ENCODE assay signal across 1 cellular context in the genomic region with DNA sequence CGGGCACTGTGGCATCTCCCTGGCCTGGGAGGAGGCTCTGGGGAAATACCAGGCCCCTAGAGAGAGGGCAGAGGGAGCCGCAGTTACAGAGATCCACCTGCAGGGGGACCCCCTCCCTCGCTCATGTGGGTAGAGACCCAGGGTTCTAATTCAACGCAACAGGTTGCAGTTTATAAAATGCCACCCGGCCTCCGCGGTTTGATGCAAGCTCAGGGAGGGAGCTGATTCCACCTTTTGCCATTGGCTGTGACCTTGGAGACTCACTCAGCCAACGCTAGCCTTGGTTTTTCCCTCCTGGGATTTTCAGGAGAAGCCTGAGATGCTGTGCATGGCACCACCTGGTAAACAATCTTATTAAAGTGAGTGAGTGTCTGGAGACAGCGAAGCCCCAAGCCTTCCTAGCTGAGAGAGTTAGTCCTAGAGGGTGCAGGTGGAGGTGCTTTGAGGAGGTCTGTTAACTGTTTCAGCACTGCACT.
TF ChIP-seq lines count a peak whose summit lies in the region.

No MANE protein-coding gene starts in this region.

TF ChIP-seq in HepG2, 621 proteins besides CTCF, POLR2A, EP300 and RAD21 (continued from another document and continues in another):
- TF ChIP-seq ZNF564 (CRISPR knock-in tag; IDR thresholded peaks at IDR 0.05): no peak
- TF ChIP-seq, protein P1, sequence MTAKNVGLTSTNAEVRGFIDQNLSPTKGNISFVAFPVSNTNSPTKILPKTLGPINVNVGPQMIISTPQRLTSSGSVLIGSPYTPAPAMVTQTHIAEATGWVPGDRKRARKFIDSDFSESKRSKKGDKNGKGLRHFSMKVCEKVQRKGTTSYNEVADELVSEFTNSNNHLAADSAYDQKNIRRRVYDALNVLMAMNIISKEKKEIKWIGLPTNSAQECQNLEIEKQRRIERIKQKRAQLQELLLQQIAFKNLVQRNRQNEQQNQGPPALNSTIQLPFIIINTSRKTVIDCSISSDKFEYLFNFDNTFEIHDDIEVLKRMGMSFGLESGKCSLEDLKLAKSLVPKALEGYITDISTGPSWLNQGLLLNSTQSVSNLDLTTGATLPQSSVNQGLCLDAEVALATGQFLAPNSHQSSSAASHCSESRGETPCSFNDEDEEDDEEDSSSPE (CRISPR knock-in tag; IDR thresholded peaks at IDR 0.05): no peak
- TF ChIP-seq CBFB (CRISPR knock-in tag; IDR thresholded peaks at IDR 0.05): no peak; the same call in 1 of the 2 replicates
- TF ChIP-seq ZNF383 (CRISPR knock-in tag; IDR thresholded peaks at IDR 0.05; ENCODE audit: borderline replicate concordance): no peak
- no peak for TF ChIP-seq ZNF747 (CRISPR knock-in tag; IDR thresholded peaks at IDR 0.05; ENCODE audit: borderline replicate concordance)
- TF ChIP-seq KDM3A (CRISPR knock-in tag; IDR thresholded peaks at IDR 0.05; ENCODE audit: low read depth): 0 out of 2 replicates have a peak, but pooled peaks have one; percentile 30
- TF ChIP-seq, protein P2, sequence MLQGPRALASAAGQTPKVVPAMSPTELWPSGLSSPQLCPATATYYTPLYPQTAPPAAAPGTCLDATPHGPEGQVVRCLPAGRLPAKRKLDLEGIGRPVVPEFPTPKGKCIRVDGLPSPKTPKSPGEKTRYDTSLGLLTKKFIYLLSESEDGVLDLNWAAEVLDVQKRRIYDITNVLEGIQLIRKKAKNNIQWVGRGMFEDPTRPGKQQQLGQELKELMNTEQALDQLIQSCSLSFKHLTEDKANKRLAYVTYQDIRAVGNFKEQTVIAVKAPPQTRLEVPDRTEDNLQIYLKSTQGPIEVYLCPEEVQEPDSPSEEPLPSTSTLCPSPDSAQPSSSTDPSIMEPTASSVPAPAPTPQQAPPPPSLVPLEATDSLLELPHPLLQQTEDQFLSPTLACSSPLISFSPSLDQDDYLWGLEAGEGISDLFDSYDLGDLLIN (CRISPR knock-in tag; IDR thresholded peaks at IDR 0.05; ENCODE audit: borderline replicate concordance): no peak
- no peak for TF ChIP-seq ZBTB3 (CRISPR knock-in tag; IDR thresholded peaks at IDR 0.05; ENCODE audit: borderline replicate concordance, low read depth)
- TF ChIP-seq, protein P3, sequence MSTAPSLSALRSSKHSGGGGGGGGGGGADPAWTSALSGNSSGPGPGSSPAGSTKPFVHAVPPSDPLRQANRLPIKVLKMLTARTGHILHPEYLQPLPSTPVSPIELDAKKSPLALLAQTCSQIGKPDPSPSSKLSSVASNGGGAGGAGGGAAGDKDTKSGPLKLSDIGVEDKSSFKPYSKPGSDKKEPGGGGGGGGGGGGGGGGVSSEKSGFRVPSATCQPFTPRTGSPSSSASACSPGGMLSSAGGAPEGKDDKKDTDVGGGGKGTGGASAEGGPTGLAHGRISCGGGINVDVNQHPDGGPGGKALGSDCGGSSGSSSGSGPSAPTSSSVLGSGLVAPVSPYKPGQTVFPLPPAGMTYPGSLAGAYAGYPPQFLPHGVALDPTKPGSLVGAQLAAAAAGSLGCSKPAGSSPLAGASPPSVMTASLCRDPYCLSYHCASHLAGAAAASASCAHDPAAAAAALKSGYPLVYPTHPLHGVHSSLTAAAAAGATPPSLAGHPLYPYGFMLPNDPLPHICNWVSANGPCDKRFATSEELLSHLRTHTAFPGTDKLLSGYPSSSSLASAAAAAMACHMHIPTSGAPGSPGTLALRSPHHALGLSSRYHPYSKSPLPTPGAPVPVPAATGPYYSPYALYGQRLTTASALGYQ (CRISPR knock-in tag; IDR thresholded peaks at IDR 0.05): no peak
- TF ChIP-seq, protein P4, sequence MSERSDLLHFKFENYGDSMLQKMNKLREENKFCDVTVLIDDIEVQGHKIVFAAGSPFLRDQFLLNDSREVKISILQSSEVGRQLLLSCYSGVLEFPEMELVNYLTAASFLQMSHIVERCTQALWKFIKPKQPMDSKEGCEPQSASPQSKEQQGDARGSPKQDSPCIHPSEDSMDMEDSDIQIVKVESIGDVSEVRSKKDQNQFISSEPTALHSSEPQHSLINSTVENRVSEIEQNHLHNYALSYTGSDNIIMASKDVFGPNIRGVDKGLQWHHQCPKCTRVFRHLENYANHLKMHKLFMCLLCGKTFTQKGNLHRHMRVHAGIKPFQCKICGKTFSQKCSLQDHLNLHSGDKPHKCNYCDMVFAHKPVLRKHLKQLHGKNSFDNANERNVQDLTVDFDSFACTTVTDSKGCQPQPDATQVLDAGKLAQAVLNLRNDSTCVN (CRISPR knock-in tag; IDR thresholded peaks at IDR 0.05; ENCODE audit: borderline replicate concordance): no peak
- TF ChIP-seq, protein P5, sequence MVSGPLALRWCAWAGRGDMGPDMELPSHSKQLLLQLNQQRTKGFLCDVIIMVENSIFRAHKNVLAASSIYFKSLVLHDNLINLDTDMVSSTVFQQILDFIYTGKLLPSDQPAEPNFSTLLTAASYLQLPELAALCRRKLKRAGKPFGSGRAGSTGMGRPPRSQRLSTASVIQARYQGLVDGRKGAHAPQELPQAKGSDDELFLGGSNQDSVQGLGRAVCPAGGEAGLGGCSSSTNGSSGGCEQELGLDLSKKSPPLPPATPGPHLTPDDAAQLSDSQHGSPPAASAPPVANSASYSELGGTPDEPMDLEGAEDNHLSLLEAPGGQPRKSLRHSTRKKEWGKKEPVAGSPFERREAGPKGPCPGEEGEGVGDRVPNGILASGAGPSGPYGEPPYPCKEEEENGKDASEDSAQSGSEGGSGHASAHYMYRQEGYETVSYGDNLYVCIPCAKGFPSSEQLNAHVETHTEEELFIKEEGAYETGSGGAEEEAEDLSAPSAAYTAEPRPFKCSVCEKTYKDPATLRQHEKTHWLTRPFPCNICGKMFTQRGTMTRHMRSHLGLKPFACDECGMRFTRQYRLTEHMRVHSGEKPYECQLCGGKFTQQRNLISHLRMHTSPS (CRISPR knock-in tag; IDR thresholded peaks at IDR 0.05; ENCODE audit: low read depth): no peak
- TF ChIP-seq RXRA (CRISPR knock-in tag; IDR thresholded peaks at IDR 0.05): no peak
- no peak for TF ChIP-seq SNAI1 (CRISPR knock-in tag; IDR thresholded peaks at IDR 0.05; ENCODE audit: borderline replicate concordance)
- 0 out of 2 replicates have a peak, but pooled peaks have one; percentile 36 for TF ChIP-seq IRF2 (CRISPR knock-in tag; IDR thresholded peaks at IDR 0.05)
- TF ChIP-seq, protein P6, sequence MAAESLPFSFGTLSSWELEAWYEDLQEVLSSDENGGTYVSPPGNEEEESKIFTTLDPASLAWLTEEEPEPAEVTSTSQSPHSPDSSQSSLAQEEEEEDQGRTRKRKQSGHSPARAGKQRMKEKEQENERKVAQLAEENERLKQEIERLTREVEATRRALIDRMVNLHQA (CRISPR knock-in tag; IDR thresholded peaks at IDR 0.05): no peak
- no peak for TF ChIP-seq ZNF772 (CRISPR knock-in tag; IDR thresholded peaks at IDR 0.05)
- TF ChIP-seq ZBTB38 (CRISPR knock-in tag; IDR thresholded peaks at IDR 0.05): no peak
- peak; percentile 3 for TF ChIP-seq ZEB1 (IDR thresholded peaks at IDR 0.05; ENCODE audit: insufficient replicate concordance, low read depth)
- TF ChIP-seq ZNF121 (CRISPR knock-in tag; IDR thresholded peaks at IDR 0.05): no peak
- TF ChIP-seq, protein P7, sequence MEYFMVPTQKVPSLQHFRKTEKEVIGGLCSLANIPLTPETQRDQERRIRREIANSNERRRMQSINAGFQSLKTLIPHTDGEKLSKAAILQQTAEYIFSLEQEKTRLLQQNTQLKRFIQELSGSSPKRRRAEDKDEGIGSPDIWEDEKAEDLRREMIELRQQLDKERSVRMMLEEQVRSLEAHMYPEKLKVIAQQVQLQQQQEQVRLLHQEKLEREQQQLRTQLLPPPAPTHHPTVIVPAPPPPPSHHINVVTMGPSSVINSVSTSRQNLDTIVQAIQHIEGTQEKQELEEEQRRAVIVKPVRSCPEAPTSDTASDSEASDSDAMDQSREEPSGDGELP (IDR thresholded peaks at IDR 0.05; ENCODE audit: borderline replicate concordance, low read depth): no peak
- no peak for TF ChIP-seq ATAD3A (CRISPR knock-in tag; IDR thresholded peaks at IDR 0.05)
- TF ChIP-seq, protein P8, sequence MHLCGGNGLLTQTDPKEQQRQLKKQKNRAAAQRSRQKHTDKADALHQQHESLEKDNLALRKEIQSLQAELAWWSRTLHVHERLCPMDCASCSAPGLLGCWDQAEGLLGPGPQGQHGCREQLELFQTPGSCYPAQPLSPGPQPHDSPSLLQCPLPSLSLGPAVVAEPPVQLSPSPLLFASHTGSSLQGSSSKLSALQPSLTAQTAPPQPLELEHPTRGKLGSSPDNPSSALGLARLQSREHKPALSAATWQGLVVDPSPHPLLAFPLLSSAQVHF (CRISPR knock-in tag; IDR thresholded peaks at IDR 0.05): no peak
- TF ChIP-seq GTF2F1 (IDR thresholded peaks at IDR 0.05; ENCODE audit: low read length): no peak
- TF ChIP-seq ZSCAN31 (CRISPR knock-in tag; IDR thresholded peaks at IDR 0.05; ENCODE audit: low read depth): no peak
- TF ChIP-seq ZNF484 (CRISPR knock-in tag; IDR thresholded peaks at IDR 0.05; ENCODE audit: borderline replicate concordance, low read depth): no peak
- TF ChIP-seq ZNF572 (CRISPR knock-in tag; IDR thresholded peaks at IDR 0.05): no peak
- no peak for TF ChIP-seq ZNF441 (CRISPR knock-in tag; IDR thresholded peaks at IDR 0.05; ENCODE audit: borderline replicate concordance)
- TF ChIP-seq SNRNP70 (IDR thresholded peaks at IDR 0.05; ENCODE audit: low read depth, low read length): no peak
- no peak for TF ChIP-seq ZNF337 (CRISPR knock-in tag; IDR thresholded peaks at IDR 0.05; ENCODE audit: borderline replicate concordance, low read depth)
- 0 out of 2 replicates have a peak, but pooled peaks have one; percentile 67 for TF ChIP-seq KLF13 (CRISPR knock-in tag; IDR thresholded peaks at IDR 0.05)
- TF ChIP-seq, protein P9, sequence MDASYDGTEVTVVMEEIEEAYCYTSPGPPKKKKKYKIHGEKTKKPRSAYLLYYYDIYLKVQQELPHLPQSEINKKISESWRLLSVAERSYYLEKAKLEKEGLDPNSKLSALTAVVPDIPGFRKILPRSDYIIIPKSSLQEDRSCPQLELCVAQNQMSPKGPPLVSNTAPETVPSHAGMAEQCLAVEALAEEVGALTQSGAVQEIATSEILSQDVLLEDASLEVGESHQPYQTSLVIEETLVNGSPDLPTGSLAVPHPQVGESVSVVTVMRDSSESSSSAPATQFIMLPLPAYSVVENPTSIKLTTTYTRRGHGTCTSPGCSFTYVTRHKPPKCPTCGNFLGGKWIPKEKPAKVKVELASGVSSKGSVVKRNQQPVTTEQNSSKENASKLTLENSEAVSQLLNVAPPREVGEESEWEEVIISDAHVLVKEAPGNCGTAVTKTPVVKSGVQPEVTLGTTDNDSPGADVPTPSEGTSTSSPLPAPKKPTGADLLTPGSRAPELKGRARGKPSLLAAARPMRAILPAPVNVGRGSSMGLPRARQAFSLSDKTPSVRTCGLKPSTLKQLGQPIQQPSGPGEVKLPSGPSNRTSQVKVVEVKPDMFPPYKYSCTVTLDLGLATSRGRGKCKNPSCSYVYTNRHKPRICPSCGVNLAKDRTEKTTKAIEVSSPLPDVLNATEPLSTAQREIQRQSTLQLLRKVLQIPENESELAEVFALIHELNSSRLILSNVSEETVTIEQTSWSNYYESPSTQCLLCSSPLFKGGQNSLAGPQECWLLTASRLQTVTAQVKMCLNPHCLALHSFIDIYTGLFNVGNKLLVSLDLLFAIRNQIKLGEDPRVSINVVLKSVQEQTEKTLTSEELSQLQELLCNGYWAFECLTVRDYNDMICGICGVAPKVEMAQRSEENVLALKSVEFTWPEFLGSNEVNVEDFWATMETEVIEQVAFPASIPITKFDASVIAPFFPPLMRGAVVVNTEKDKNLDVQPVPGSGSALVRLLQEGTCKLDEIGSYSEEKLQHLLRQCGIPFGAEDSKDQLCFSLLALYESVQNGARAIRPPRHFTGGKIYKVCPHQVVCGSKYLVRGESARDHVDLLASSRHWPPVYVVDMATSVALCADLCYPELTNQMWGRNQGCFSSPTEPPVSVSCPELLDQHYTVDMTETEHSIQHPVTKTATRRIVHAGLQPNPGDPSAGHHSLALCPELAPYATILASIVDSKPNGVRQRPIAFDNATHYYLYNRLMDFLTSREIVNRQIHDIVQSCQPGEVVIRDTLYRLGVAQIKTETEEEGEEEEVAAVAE (CRISPR knock-in tag; IDR thresholded peaks at IDR 0.05; ENCODE audit: borderline replicate concordance): no peak
- TF ChIP-seq, protein P10, sequence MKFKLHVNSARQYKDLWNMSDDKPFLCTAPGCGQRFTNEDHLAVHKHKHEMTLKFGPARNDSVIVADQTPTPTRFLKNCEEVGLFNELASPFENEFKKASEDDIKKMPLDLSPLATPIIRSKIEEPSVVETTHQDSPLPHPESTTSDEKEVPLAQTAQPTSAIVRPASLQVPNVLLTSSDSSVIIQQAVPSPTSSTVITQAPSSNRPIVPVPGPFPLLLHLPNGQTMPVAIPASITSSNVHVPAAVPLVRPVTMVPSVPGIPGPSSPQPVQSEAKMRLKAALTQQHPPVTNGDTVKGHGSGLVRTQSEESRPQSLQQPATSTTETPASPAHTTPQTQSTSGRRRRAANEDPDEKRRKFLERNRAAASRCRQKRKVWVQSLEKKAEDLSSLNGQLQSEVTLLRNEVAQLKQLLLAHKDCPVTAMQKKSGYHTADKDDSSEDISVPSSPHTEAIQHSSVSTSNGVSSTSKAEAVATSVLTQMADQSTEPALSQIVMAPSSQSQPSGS (CRISPR knock-in tag; IDR thresholded peaks at IDR 0.05): 0 out of 2 replicates have a peak, but pooled peaks have one; percentile 16
- TF ChIP-seq MAFG (CRISPR knock-in tag; IDR thresholded peaks at IDR 0.05): no peak
- TF ChIP-seq SCMH1 (CRISPR knock-in tag; IDR thresholded peaks at IDR 0.05; ENCODE audit: borderline replicate concordance): no peak
- TF ChIP-seq, protein P11, sequence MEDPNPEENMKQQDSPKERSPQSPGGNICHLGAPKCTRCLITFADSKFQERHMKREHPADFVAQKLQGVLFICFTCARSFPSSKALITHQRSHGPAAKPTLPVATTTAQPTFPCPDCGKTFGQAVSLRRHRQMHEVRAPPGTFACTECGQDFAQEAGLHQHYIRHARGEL (CRISPR knock-in tag; IDR thresholded peaks at IDR 0.05): no peak
- TF ChIP-seq, protein P12, sequence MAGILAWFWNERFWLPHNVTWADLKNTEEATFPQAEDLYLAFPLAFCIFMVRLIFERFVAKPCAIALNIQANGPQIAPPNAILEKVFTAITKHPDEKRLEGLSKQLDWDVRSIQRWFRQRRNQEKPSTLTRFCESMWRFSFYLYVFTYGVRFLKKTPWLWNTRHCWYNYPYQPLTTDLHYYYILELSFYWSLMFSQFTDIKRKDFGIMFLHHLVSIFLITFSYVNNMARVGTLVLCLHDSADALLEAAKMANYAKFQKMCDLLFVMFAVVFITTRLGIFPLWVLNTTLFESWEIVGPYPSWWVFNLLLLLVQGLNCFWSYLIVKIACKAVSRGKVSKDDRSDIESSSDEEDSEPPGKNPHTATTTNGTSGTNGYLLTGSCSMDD (CRISPR knock-in tag; IDR thresholded peaks at IDR 0.05): no peak
- no peak for TF ChIP-seq NR1H2 (CRISPR knock-in tag; IDR thresholded peaks at IDR 0.05; ENCODE audit: borderline replicate concordance, low read depth)
- no peak for TF ChIP-seq ZNF207 (IDR thresholded peaks at IDR 0.05; ENCODE audit: borderline replicate concordance)
- TF ChIP-seq, protein P13, sequence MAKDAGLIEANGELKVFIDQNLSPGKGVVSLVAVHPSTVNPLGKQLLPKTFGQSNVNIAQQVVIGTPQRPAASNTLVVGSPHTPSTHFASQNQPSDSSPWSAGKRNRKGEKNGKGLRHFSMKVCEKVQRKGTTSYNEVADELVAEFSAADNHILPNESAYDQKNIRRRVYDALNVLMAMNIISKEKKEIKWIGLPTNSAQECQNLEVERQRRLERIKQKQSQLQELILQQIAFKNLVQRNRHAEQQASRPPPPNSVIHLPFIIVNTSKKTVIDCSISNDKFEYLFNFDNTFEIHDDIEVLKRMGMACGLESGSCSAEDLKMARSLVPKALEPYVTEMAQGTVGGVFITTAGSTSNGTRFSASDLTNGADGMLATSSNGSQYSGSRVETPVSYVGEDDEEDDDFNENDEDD (CRISPR knock-in tag; IDR thresholded peaks at IDR 0.05; ENCODE audit: borderline replicate concordance): no peak
- no peak for TF ChIP-seq ZMYM4 (CRISPR knock-in tag; IDR thresholded peaks at IDR 0.05)
